23 cellular contexts compared by ENCODE assay signal in the genomic region with DNA sequence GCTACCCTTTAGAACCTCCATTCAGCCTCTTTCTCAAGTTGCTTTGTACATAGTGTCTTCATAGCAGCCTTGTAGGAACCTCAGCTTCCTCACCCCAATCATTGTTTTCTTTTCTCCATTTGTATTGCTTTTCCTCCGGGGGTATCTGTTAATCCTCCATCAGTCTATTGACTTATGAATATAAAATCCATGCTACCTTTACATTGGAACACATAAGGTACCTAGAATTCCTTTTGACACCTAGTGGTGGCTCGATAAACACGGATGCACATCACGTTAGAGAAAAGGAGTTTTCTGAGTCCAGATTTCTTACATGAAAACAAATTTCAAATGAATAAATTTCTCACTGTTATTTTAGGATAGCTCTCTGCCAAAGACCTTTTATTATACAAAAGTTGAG. TPM values are rescaled to one million over a fixed set of nuclear protein-coding genes. Genes with fewer than 3 reads are reported as not detected.
"Had no signal": no experiment of that assay in that cellular context is flagged by ENCODE, and none has a peak within 500 bp of the region (broad histone marks: within the 10 kb centered on the region; RNA-seq: fewer than 3 reads in every experiment).

No MANE protein-coding gene starts in this region.

- H3K27ac ChIP-seq: gastroesophageal sphincter, hepatocyte, left ventricle myocardium inferior, ovary, skin epidermis, transverse colon had no signal

- ATAC-seq: gastroesophageal sphincter; sciatic nerve; stimulated activated naive CD8-positive, alpha-beta T cell treated with anti-CD3 and anti-CD28 coated beads, Interleukin-15, Interleukin-2, amounts not matched to agents 100 U/mL and 50 U/mL, for 24 hours had no signal

- H3K27me3 ChIP-seq: gastroesophageal sphincter, hepatocyte, ovary, testis, transverse colon had no signal

- H3K4me3 ChIP-seq: gastroesophageal sphincter, hepatocyte, left ventricle myocardium inferior, lung, ovary, skin epidermis, testis, transverse colon had no signal

- H3K36me3 ChIP-seq: gastroesophageal sphincter, left ventricle myocardium inferior, ovary, transverse colon had no signal

- DNase-seq: activated CD4-positive, alpha-beta memory T cell treated with anti-CD3 and anti-CD28 coated beads for 36 hours; activated CD4-positive, CD25-positive, alpha-beta regulatory T cell treated with anti-CD3 and anti-CD28 coated beads, Interleukin-2, amount 50 U/mL, for 72 hours; activated CD8-positive, alpha-beta memory T cell treated with anti-CD3 and anti-CD28 coated beads, Interleukin-2, amount 50 U/mL, for 48 hours; activated gamma-delta T cell; activated naive CD4-positive, alpha-beta T cell treated with anti-CD3 and anti-CD28 coated beads, Interleukin-2, amount 10 ng/mL, durations not matched to agents 7 days and 5 days; activated naive CD8-positive, alpha-beta T cell treated with anti-CD3 and anti-CD28 coated beads, Interleukin-2, amount 10 ng/mL, durations not matched to agents 7 days and 5 days; activated T-cell treated with anti-CD3 and anti-CD28 coated beads, Interleukin-2, amount 50 U/mL, for 24 hours; caudate nucleus; effector CD4-positive, alpha-beta T cell; islet precursor cell; left ventricle myocardium inferior; ovary; stimulated activated CD4-positive, alpha-beta T cell treated with anti-CD3 and anti-CD28 coated beads, Interleukin-12 subunit alpha, Interleukin-12 subunit beta, amount 100 ng/mL, for 4 hours; stimulated activated CD4-positive, alpha-beta T cell treated with anti-CD3 and anti-CD28 coated beads, Interleukin-4, amount 100 ng/mL, for 1 hour; stimulated activated naive CD8-positive, alpha-beta T cell treated with anti-CD3 and anti-CD28 coated beads, Interleukin-15, Interleukin-2, amounts not matched to agents 100 U/mL and 50 U/mL, for 24 hours; T-helper 2 cell; testis; transverse colon had no signal

- H3K9me3 ChIP-seq: gastroesophageal sphincter, left ventricle myocardium inferior, ovary, testis, transverse colon had no signal

RNA-seq across cellular contexts. Expression of a gene that starts 6.3 kb away (rescaled TPM):
- total RNA-seq: activated CD4-positive, alpha-beta memory T cell treated with anti-CD3 and anti-CD28 coated beads for 36 hours had no signal
